19 cellular contexts compared by ENCODE assay signal in genomic region chr5:42302186-42302585, GRCh38.
DNase-seq lines count a peak whose midpoint lies in the region; ATAC-seq, FAIRE-seq and TF ChIP-seq lines count a peak whose summit lies in the region.
"Had no signal": no experiment of that assay in that cellular context is flagged by ENCODE, and none has a peak within 500 bp of the region (broad histone marks: within the 10 kb centered on the region; RNA-seq: fewer than 3 reads in every experiment).

No MANE protein-coding gene starts in this region.

- no peaks in the 10 kb centered on the region for H3K4me1 Mint-ChIP-seq in activated CD8-positive, alpha-beta T cell treated with anti-CD3 and anti-CD28 coated beads for 36 hours (ENCODE audit: low read depth)
- H3K4me1 Mint-ChIP-seq: B cell had no signal

- no peak for ATAC-seq in activated CD8-positive, alpha-beta T cell treated with anti-CD3 and anti-CD28 coated beads for 36 hours
- ATAC-seq: CD8-positive, alpha-beta T cell; HCT116 had no signal

- H3K4me3 ChIP-seq in ACC112 (ENCODE audit: low read depth, low read length) = no peak overlapping the region
- no peak overlapping the region for H3K4me3 ChIP-seq in bronchial epithelial cell (ENCODE audit: low read depth, low read length)
- H3K4me3 ChIP-seq in fibroblast of mammary gland (ENCODE audit: control insufficient read depth, low read depth, low read length) = no peak overlapping the region
- no peak overlapping the region for H3K4me3 ChIP-seq in trophoblast cell (ENCODE audit: low read depth, low read length)
- H3K4me3 ChIP-seq: BLaER1 treated with 17β-estradiol and CSF1 and Interleukin-3, amounts not matched to agents 10 nM and 100 nM had no signal

- no peak overlapping the region for H4K91ac ChIP-seq in trophoblast cell (ENCODE audit: low read depth, low read length)

- H3K27me3 ChIP-seq in ACC112 (ENCODE audit: insufficient read depth, low read length) (no peaks in the 10 kb centered on the region), bronchial epithelial cell (ENCODE audit: control insufficient read depth, insufficient read depth, low read length) (no peaks in the 10 kb centered on the region), trophoblast cell (ENCODE audit: insufficient read depth, low read length) (no peaks in the 10 kb centered on the region)

- no peak overlapping the region for H3K27ac Mint-ChIP-seq in activated CD8-positive, alpha-beta T cell treated with anti-CD3 and anti-CD28 coated beads for 36 hours
- H3K27ac Mint-ChIP-seq: B cell; CD8-positive, alpha-beta T cell; HFFc6 had no signal

- DNase-seq in bronchial epithelial cell (ENCODE audit: low read depth) = peak; percentile 26
- DNase-seq in fibroblast of mammary gland (ENCODE audit: low read depth) = peak; percentile 20
- peak; percentile 43 to 78 for DNase-seq in trophoblast cell
- DNase-seq in stimulated activated CD4-positive, alpha-beta T cell treated with anti-CD3 and anti-CD28 coated beads, Interleukin-4, amount 100 ng/mL, for 4 hours = no peak
- no peak for DNase-seq in activated CD8-positive, alpha-beta T cell treated with anti-CD3 and anti-CD28 coated beads for 36 hours
- no peak for DNase-seq in activated T-cell treated with anti-CD3 and anti-CD28 coated beads, Interleukin-2, amount 50 U/mL, for 48 hours
- DNase-seq: 8988T; Calu3; CD8-positive, alpha-beta T cell; DMS79 treated with DMSO at 0.1 percent for 48 hours; GF-D8; GOT3; H7; HFFc6 had no signal

- H3K9me3 ChIP-seq in trophoblast cell (ENCODE audit: insufficient read depth, low read depth, low read length) = no peaks in the 10 kb centered on the region

- no peak overlapping the region for H2AK5ac ChIP-seq in trophoblast cell (ENCODE audit: low read length)

- FAIRE-seq in bronchial epithelial cell (lab: Jason Lieb, UNC) = no peak

- H3K9me3 Mint-ChIP-seq in activated CD8-positive, alpha-beta T cell treated with anti-CD3 and anti-CD28 coated beads for 36 hours = no peaks in the 10 kb centered on the region

- H3K79me1 ChIP-seq in trophoblast cell (ENCODE audit: low read length) = no peaks in the 10 kb centered on the region

- no peak overlapping the region for H3K9ac ChIP-seq in trophoblast cell (ENCODE audit: low read length)
- H3K9ac ChIP-seq: BLaER1 treated with 17β-estradiol and CSF1 and Interleukin-3, amounts not matched to agents 10 nM and 100 nM had no signal

- no peak overlapping the region for H3K4me3 Mint-ChIP-seq in activated CD8-positive, alpha-beta T cell treated with anti-CD3 and anti-CD28 coated beads for 36 hours
- H3K4me3 Mint-ChIP-seq: B cell; CD8-positive, alpha-beta T cell; HFFc6 had no signal

- H2AFZ ChIP-seq in ACC112 (ENCODE audit: low read length, unreplicated experiment) = peak overlapping the region; percentile 36
- no peak overlapping the region for H2AFZ ChIP-seq in trophoblast cell (ENCODE audit: insufficient read depth, low read length, poor library complexity)

- no peak overlapping the region for H3K14ac ChIP-seq in trophoblast cell (ENCODE audit: low read length)

- H3K27ac ChIP-seq in ACC112 (ENCODE audit: low read depth, low read length) = peak overlapping the region; percentile 49
- H3K27ac ChIP-seq in trophoblast cell (ENCODE audit: low read depth, low read length) = no peak overlapping the region
- H3K27ac ChIP-seq: BLaER1 treated with 17β-estradiol and CSF1 and Interleukin-3, amounts not matched to agents 10 nM and 100 nM; HL-60 had no signal

- TF ChIP-seq CTCF in bronchial epithelial cell (IDR thresholded peaks at IDR 0.05; ENCODE audit: insufficient read depth, low read length, severe bottlenecking) = no peak
- no peak for TF ChIP-seq CTCF in fibroblast of mammary gland (conservative IDR thresholded peaks at IDR 0.05; ENCODE audit: control insufficient read depth, insufficient read depth, low read depth, low read length)
- no peak for TF ChIP-seq CTCF in activated CD8-positive, alpha-beta T cell treated with anti-CD3 and anti-CD28 coated beads for 36 hours (IDR thresholded peaks at IDR 0.05)

- no peaks in the 10 kb centered on the region for H3K27me3 Mint-ChIP-seq in activated CD8-positive, alpha-beta T cell treated with anti-CD3 and anti-CD28 coated beads for 36 hours
- H3K27me3 Mint-ChIP-seq: B cell had no signal

- H2BK5ac ChIP-seq in trophoblast cell (ENCODE audit: low read depth, low read length, poor library complexity) = no peak overlapping the region

- H3K18ac ChIP-seq in trophoblast cell (ENCODE audit: low read length) = no peak overlapping the region

- H3K4ac ChIP-seq in trophoblast cell (ENCODE audit: low read depth, low read length) = no peak overlapping the region

- H3K36me3 Mint-ChIP-seq in activated CD8-positive, alpha-beta T cell treated with anti-CD3 and anti-CD28 coated beads for 36 hours (ENCODE audit: low read depth) = no peaks in the 10 kb centered on the region
- H3K36me3 Mint-ChIP-seq: CD8-positive, alpha-beta T cell had no signal

- H2BK120ac ChIP-seq in trophoblast cell (ENCODE audit: insufficient read depth, low read length, poor library complexity) = no peak overlapping the region

- intact Hi-C loops in activated CD8-positive, alpha-beta T cell treated with anti-CD3 and anti-CD28 coated beads for 36 hours (cut with micrococcal nuclease) = no loop called here

- CTCF ChIA-PET in activated CD8-positive, alpha-beta T cell treated with anti-CD3 and anti-CD28 coated beads for 36 hours (lab: Charles Lee) = no interaction called here

- H3K36me3 ChIP-seq in ACC112 (ENCODE audit: insufficient read depth, low read length) (no peaks in the 10 kb centered on the region), bronchial epithelial cell (ENCODE audit: control insufficient read depth, insufficient read depth, low read length) (no peaks in the 10 kb centered on the region), trophoblast cell (ENCODE audit: control insufficient read depth in 1 of 2, insufficient read depth in 2 of 2, low read length in 2 of 2) (peaks cover 0 to 2% of the 10 kb centered on the region in 2 experiments)
- H3K36me3 ChIP-seq: BLaER1 treated with 17β-estradiol and CSF1 and Interleukin-3, amounts not matched to agents 10 nM and 100 nM had no signal

- H3K4me1 ChIP-seq in ACC112 (ENCODE audit: control insufficient read depth, insufficient read depth, low read length, unreplicated experiment) (peaks cover 18% of the 10 kb centered on the region), trophoblast cell (ENCODE audit: control insufficient read depth in 1 of 2, insufficient read depth in 2 of 2, low read length in 2 of 2) (no peaks in the 10 kb centered on the region)

- no peak overlapping the region for H4K8ac ChIP-seq in trophoblast cell (ENCODE audit: low read depth, low read length)

- H4K12ac ChIP-seq in trophoblast cell (ENCODE audit: low read depth, low read length) = no peak overlapping the region

- POLR2A ChIA-PET in activated CD8-positive, alpha-beta T cell treated with anti-CD3 and anti-CD28 coated beads for 36 hours (lab: Charles Lee) = no interaction called here

- no peak overlapping the region for H2BK12ac ChIP-seq in trophoblast cell (ENCODE audit: low read length)

- no CpG with 5 or more reads among the region's 1 CpG for WGBS in trophoblast cell (ENCODE audit: extremely low coverage, insufficient coverage, insufficient read length)

- H3K23ac ChIP-seq in trophoblast cell (ENCODE audit: low read length) = no peak overlapping the region

- H3K4me2 ChIP-seq in trophoblast cell (ENCODE audit: low read length) = no peak overlapping the region
- H3K4me2 ChIP-seq: BLaER1 treated with 17β-estradiol and CSF1 and Interleukin-3, amounts not matched to agents 10 nM and 100 nM had no signal

- no peaks in the 10 kb centered on the region for H3K79me2 ChIP-seq in ACC112 (ENCODE audit: control insufficient read depth, insufficient read depth, low read length, unreplicated experiment)
- H3K79me2 ChIP-seq in trophoblast cell (ENCODE audit: control insufficient read depth, insufficient read depth, low read length, poor library complexity) = no peaks in the 10 kb centered on the region

Comparison
In these comparisons a context has a peak if more than half of its experiments do, and no peak if none do; other contexts are left out.
1. DNase-seq: peak in bronchial epithelial cell (single experiment), fibroblast of mammary gland (single experiment) and trophoblast cell (2 of 2); none in stimulated activated CD4-positive, alpha-beta T cell treated with anti-CD3 and anti-CD28 coated beads, Interleukin-4, amount 100 ng/mL, for 4 hours (0 of 2), activated CD8-positive, alpha-beta T cell treated with anti-CD3 and anti-CD28 coated beads for 36 hours (single experiment) and activated T-cell treated with anti-CD3 and anti-CD28 coated beads, Interleukin-2, amount 50 U/mL, for 48 hours (0 of 2).